8 cellular contexts compared by ENCODE assay signal in genomic region chr2:201451330-201452057, GRCh38. TPM values are rescaled to one million over a fixed set of nuclear protein-coding genes. Genes with fewer than 3 reads are reported as not detected.
A peak's percentile ranks its signal among the peaks of the same experiment; 100 is the strongest.
DNase-seq lines count a peak whose midpoint lies in the region; ATAC-seq and TF ChIP-seq lines count a peak whose summit lies in the region.

STRADB (plus strand) TSS chr2:201451740; CDS start chr2:201454841, 3,101 bp downstream.
TRAK2 (minus strand) TSS chr2:201451458; CDS start chr2:201420507, 30,951 bp downstream.

- peak within 1 kb of the TSS; percentile 97 for H3K4me3 Mint-ChIP-seq in dendritic cell treated with granulocyte-macrophage colony-stimulating factor and Interleukin-4, amounts not matched to agents 40 ng/mL and 50 ng/mL, for 4 days

- intact Hi-C loops in dendritic cell treated with granulocyte-macrophage colony-stimulating factor and Interleukin-4, amounts not matched to agents 40 ng/mL and 50 ng/mL, for 4 days (cut with micrococcal nuclease), result loop anchor here (1.0 to 10.0 kb wide), 4 partner anchors 45 to 333 kb away; partner anchors contain the start of gene ALS2
- intact Hi-C loops in left lung (cut with DNase I), result no loop called here

- H3K9me3 ChIP-seq in left lung, result no peaks in the 10 kb centered on the region

- ATAC-seq in GM19372 (IDR thresholded peaks at IDR 0.05; ENCODE audit: low read depth, unreplicated experiment) (peak; percentile 93), HG03558 (IDR thresholded peaks at IDR 0.05; ENCODE audit: extremely low read depth, unreplicated experiment) (peak; percentile 90), left lung (peak; percentile 99)

- peak in 1 of 2 donors; percentile 48 for TF ChIP-seq CTCF in left lung (IDR thresholded peaks at IDR 0.05)

- H3K4me3 ChIP-seq in left lung, result peak within 1 kb of the TSS; percentile 90 to 91

- H3K27ac ChIP-seq in left lung, result peak within 1 kb of the TSS; percentile 93 to 94

- no peaks in the 10 kb centered on the region for H3K36me3 ChIP-seq in left lung

- no peaks in the 10 kb centered on the region for H3K9me3 Mint-ChIP-seq in dendritic cell treated with granulocyte-macrophage colony-stimulating factor and Interleukin-4, amounts not matched to agents 40 ng/mL and 50 ng/mL, for 4 days

- no peaks in the 10 kb centered on the region for H3K27me3 Mint-ChIP-seq in dendritic cell treated with granulocyte-macrophage colony-stimulating factor and Interleukin-4, amounts not matched to agents 40 ng/mL and 50 ng/mL, for 4 days

- peaks cover 36% of the 10 kb centered on the region for H3K4me1 Mint-ChIP-seq in dendritic cell treated with granulocyte-macrophage colony-stimulating factor and Interleukin-4, amounts not matched to agents 40 ng/mL and 50 ng/mL, for 4 days (ENCODE audit: low read depth)

- H3K36me3 Mint-ChIP-seq in dendritic cell treated with granulocyte-macrophage colony-stimulating factor and Interleukin-4, amounts not matched to agents 40 ng/mL and 50 ng/mL, for 4 days (ENCODE audit: low read depth), result peaks cover 32% of the 10 kb centered on the region

- peak within 1 kb of the TSS; percentile 98 for H3K27ac Mint-ChIP-seq in dendritic cell treated with granulocyte-macrophage colony-stimulating factor and Interleukin-4, amounts not matched to agents 40 ng/mL and 50 ng/mL, for 4 days

- H3K27me3 ChIP-seq in left lung, result peaks cover 0 to 5% of the 10 kb centered on the region in 2 donors

- H3K4me1 ChIP-seq in left lung, result peaks cover 4 to 49% of the 10 kb centered on the region in 2 donors

- DNase-seq in CD1c-positive myeloid dendritic cell (ENCODE audit: extremely low spot score), result peak; percentile 96
- peak; percentile 96 for DNase-seq in NCI-H748 treated with DMSO at 0.1 percent for 48 hours (lab: John Stamatoyannopoulos, UW)
- DNase-seq in activated CD4-positive, alpha-beta T cell treated with anti-CD3 and anti-CD28 coated beads, Interleukin-2, amount 50 U/mL, for 24 hours (ENCODE audit: low read depth in 1 of 2, low spot score in 1 of 2), result peak; percentile 87 to 95
- DNase-seq in left lung, result peak; percentile 97 to 98
- DNase-seq in stimulated activated CD4-positive, alpha-beta T cell treated with anti-CD3 and anti-CD28 coated beads, Interleukin-2, amount 100 ng/mL, for 48 hours, result peak; percentile 88 to 89

RNA-seq across cellular contexts. Expression of gene STRADB, which starts in this region (rescaled TPM):
- total RNA-seq in left lung, result 10 to 100 TPM; 16.0 to 23.6 TPM

RNA-seq across cellular contexts. Expression of gene TRAK2, which starts in this region (rescaled TPM):
- 10 to 100 TPM; 49.0 to 53.9 TPM for total RNA-seq in left lung

Comparison
In these comparisons a context has a peak if more than half of its experiments do, and no peak if none do; other contexts are left out.
1. Peak in every context shown above with its lines: DNase-seq, ATAC-seq, H3K4me3 ChIP-seq and H3K27ac ChIP-seq.